In the genomic region with DNA sequence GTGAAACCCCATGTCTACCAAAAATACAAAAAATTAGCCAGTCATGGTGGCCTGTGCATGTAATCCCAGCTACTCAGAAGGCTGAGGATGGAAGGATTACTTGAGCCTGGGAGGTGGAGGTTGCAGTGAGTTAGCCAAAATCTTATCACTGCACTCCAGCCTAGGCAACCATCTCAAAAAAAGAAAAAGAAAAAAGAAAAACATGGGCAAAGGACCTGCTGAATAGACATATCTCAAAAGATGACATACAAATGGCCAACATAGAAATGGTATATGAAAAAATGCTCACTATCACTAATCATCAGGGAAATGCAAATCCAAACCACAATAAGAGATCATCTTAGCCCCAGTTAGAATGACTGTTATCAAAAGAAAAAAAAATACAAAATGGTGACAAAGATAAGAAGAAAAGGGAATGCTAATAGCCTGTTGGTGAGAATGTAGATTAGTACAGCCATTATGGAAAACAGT, we compare ENCODE assay signal across 12 cellular contexts. TPM values are rescaled to one million over a fixed set of nuclear protein-coding genes. Genes with fewer than 3 reads are reported as not detected.
DNase-seq lines count a peak whose midpoint lies in the region; ATAC-seq and TF ChIP-seq lines count a peak whose summit lies in the region.
"Had no signal": no experiment of that assay in that cellular context is flagged by ENCODE, and none has a peak within 500 bp of the region (broad histone marks: within the 10 kb centered on the region; RNA-seq: fewer than 3 reads in every experiment).

No MANE protein-coding gene starts in this region.

- H4K20me1 ChIP-seq in SK-N-SH (ENCODE audit: insufficient read depth) (peaks cover 29% of the 10 kb centered on the region), Loucy (ENCODE audit: insufficient read depth, low read length, poor library complexity, severe bottlenecking) (peaks cover 33% of the 10 kb centered on the region)

- H3F3A ChIP-seq in SK-N-SH (replicated peaks; ENCODE audit: insufficient read depth) (peaks cover 3% of the 10 kb centered on the region), Loucy (ENCODE audit: low read depth) (no peaks in the 10 kb centered on the region)

- H3K27ac Mint-ChIP-seq in activated naive CD8-positive, alpha-beta T cell, result peak overlapping the region; percentile 41
- no peak overlapping the region for H3K27ac Mint-ChIP-seq in neural crest cell (ENCODE audit: unreplicated experiment)

- TF ChIP-seq CTCF in SK-N-SH (IDR thresholded peaks at IDR 0.05), result no peak
- TF ChIP-seq CTCF in Loucy (conservative IDR thresholded peaks at IDR 0.05; ENCODE audit: low read length), result no peak
- no peak for TF ChIP-seq CTCF in neural crest cell (conservative IDR thresholded peaks at IDR 0.05)
- no peak for TF ChIP-seq CTCF in gastroesophageal sphincter (IDR thresholded peaks at IDR 0.05)

- TF ChIP-seq RAD21 in SK-N-SH (IDR thresholded peaks at IDR 0.05; ENCODE audit: low read length), result no peak

- H2AFZ ChIP-seq in SK-N-SH (ENCODE audit: low read depth) (no peak overlapping the region), Loucy (ENCODE audit: low read length) (no peak overlapping the region)

- no peaks in the 10 kb centered on the region for H3K9me3 Mint-ChIP-seq in activated naive CD8-positive, alpha-beta T cell (ENCODE audit: low read depth)
- peaks cover 2% of the 10 kb centered on the region for H3K9me3 Mint-ChIP-seq in neural crest cell

- TF ChIP-seq EP300 in SK-N-SH (IDR thresholded peaks at IDR 0.05; ENCODE audit: borderline replicate concordance in 1 of 2, low read depth in 1 of 2, low read length in 1 of 2) (no peak), gastroesophageal sphincter (IDR thresholded peaks at IDR 0.05) (no peak)

- no peaks in the 10 kb centered on the region for H3K9me3 ChIP-seq in SK-N-SH
- H3K9me3 ChIP-seq in Loucy (ENCODE audit: insufficient read depth, low read depth, low read length), result no peaks in the 10 kb centered on the region
- no peaks in the 10 kb centered on the region for H3K9me3 ChIP-seq in gastroesophageal sphincter

- no peak overlapping the region for H3K27ac ChIP-seq in SK-N-SH (ENCODE audit: low read depth in 2 of 2, low read length in 1 of 2)
- H3K27ac ChIP-seq in gastroesophageal sphincter, result no peak overlapping the region

- no peak for DNase-seq in SK-N-SH
- DNase-seq in neural crest cell (ENCODE audit: low read depth, low spot score), result no peak
- DNase-seq: activated CD4-positive, alpha-beta T cell treated with anti-CD3 and anti-CD28 coated beads for 4 hours; dermis blood vessel endothelial cell; GM23248; NCI-H524 treated with DMSO at 0.1 percent for 48 hours had no signal

- no peaks in the 10 kb centered on the region for H3K27me3 Mint-ChIP-seq in activated naive CD8-positive, alpha-beta T cell
- no peaks in the 10 kb centered on the region for H3K27me3 Mint-ChIP-seq in neural crest cell (ENCODE audit: low read depth)

- no peak for TF ChIP-seq POLR2A in gastroesophageal sphincter (IDR thresholded peaks at IDR 0.05)

- peaks cover 15 to 23% of the 10 kb centered on the region in 2 experiments for H3K36me3 ChIP-seq in SK-N-SH (replicated peaks in 1 of 2; ENCODE audit: control insufficient read depth in 1 of 2, insufficient read depth in 2 of 2, low read length in 1 of 2)
- H3K36me3 ChIP-seq in Loucy (ENCODE audit: insufficient read depth, low read length), result peaks cover 8% of the 10 kb centered on the region; the same call in 1 of the 2 replicates
- H3K36me3 ChIP-seq in gastroesophageal sphincter, result peaks cover 0 to 8% of the 10 kb centered on the region in 2 donors

- H3K4me3 ChIP-seq in SK-N-SH (ENCODE audit: low read depth in 2 of 2, low read length in 1 of 2) (no peak overlapping the region), Loucy (ENCODE audit: low read length, poor library complexity, severe bottlenecking) (peak overlapping the region; percentile 82), gastroesophageal sphincter (no peak overlapping the region)

- POLR2A ChIA-PET in SK-N-SH (lab: Yijun Ruan, JAX), result interaction anchor here (0.9 to 1.6 kb wide), 2 partner anchors 17 to 20 kb away, joined by 3 to 4 read pairs; no protein-coding TSS in a partner anchor

- CTCF ChIA-PET in SK-N-SH (lab: Yijun Ruan, JAX), result interaction anchor here (0.9 kb wide), 1 partner anchor 36 kb away, joined by 3 read pairs; no protein-coding TSS in a partner anchor

- H3K27me3 ChIP-seq in SK-N-SH (ENCODE audit: insufficient read depth) (no peaks in the 10 kb centered on the region), Loucy (ENCODE audit: insufficient read depth, low read length, poor library complexity, severe bottlenecking) (no peaks in the 10 kb centered on the region), gastroesophageal sphincter (peaks cover under 1% of the 10 kb centered on the region)

- peaks cover 18% of the 10 kb centered on the region for H3K36me3 Mint-ChIP-seq in activated naive CD8-positive, alpha-beta T cell
- H3K36me3 Mint-ChIP-seq in neural crest cell (ENCODE audit: low read depth), result peaks cover 2% of the 10 kb centered on the region

- H3K4me2 ChIP-seq in SK-N-SH (peak overlapping the region; percentile 100), Loucy (ENCODE audit: low read depth, low read length, poor library complexity, severe bottlenecking) (peak overlapping the region; percentile 66)

- H3K4me1 Mint-ChIP-seq in activated naive CD8-positive, alpha-beta T cell (ENCODE audit: low read depth), result peaks cover 23% of the 10 kb centered on the region
- peaks cover 41% of the 10 kb centered on the region for H3K4me1 Mint-ChIP-seq in neural crest cell

- no peak overlapping the region for H3K9ac ChIP-seq in SK-N-SH
- peak overlapping the region; percentile 90 for H3K9ac ChIP-seq in Loucy (ENCODE audit: low read depth, low read length, poor library complexity, severe bottlenecking)

- no peak for ATAC-seq in SK-N-SH treated with all-trans-retinoic acid at 6 μM for 48 hours
- no peak for ATAC-seq in activated CD4-positive, CD25-positive, alpha-beta regulatory T cell treated with anti-CD3 and anti-CD28 coated beads, Interleukin-2, amount 50 U/mL, for 24 hours
- ATAC-seq in gastroesophageal sphincter, result no peak
- no peak for ATAC-seq in GM18858 (IDR thresholded peaks at IDR 0.05; ENCODE audit: unreplicated experiment)

- H3K4me3 Mint-ChIP-seq in activated naive CD8-positive, alpha-beta T cell, result peak overlapping the region; percentile 56
- H3K4me3 Mint-ChIP-seq in neural crest cell, result peak overlapping the region; percentile 74

- H3K9me2 ChIP-seq in SK-N-SH (no peaks in the 10 kb centered on the region), Loucy (replicated peaks; ENCODE audit: low read depth, low read length) (no peaks in the 10 kb centered on the region)

- H3K79me2 ChIP-seq in SK-N-SH (ENCODE audit: insufficient read depth) (peaks cover 36% of the 10 kb centered on the region), Loucy (ENCODE audit: insufficient read depth, low read length) (peaks cover 45% of the 10 kb centered on the region)

- H3K4me1 ChIP-seq in SK-N-SH (ENCODE audit: control insufficient read depth in 1 of 2, insufficient read depth in 2 of 2, low read depth in 1 of 2, low read length in 1 of 2) (peaks cover 7 to 24% of the 10 kb centered on the region in 2 experiments; a peak in 3 of 4 replicates), Loucy (ENCODE audit: insufficient read depth, low read length, poor library complexity, severe bottlenecking) (peaks cover 26% of the 10 kb centered on the region), gastroesophageal sphincter (peaks cover 3 to 40% (median 25%) of the 10 kb centered on the region in 3 donors)

TF ChIP-seq in SK-N-SH, 30 proteins besides CTCF, POLR2A, EP300 and RAD21 (continues in another document):
- TF ChIP-seq FOXJ3 (CRISPR knock-in tag; IDR thresholded peaks at IDR 0.05) (no peak), RXRA (IDR thresholded peaks at IDR 0.05; ENCODE audit: borderline replicate concordance, low read depth) (no peak)

TF ChIP-seq in SK-N-SH treated with all-trans-retinoic acid at 6 μM for 48 hours, 23 proteins besides CTCF, POLR2A, EP300 and RAD21 (continues in another document):
- TF ChIP-seq OSR1 (CRISPR knock-in tag; IDR thresholded peaks at IDR 0.05) (no peak), GLIS3 (CRISPR knock-in tag; IDR thresholded peaks at IDR 0.05) (no peak), CSRNP3 (CRISPR knock-in tag; IDR thresholded peaks at IDR 0.05) (no peak), TOX (CRISPR knock-in tag; IDR thresholded peaks at IDR 0.05; ENCODE audit: borderline replicate concordance) (no peak), ISL1 (CRISPR knock-in tag; IDR thresholded peaks at IDR 0.05) (no peak), ZFP30 (CRISPR knock-in tag; IDR thresholded peaks at IDR 0.05) (no peak), BACH2 (CRISPR knock-in tag; IDR thresholded peaks at IDR 0.05; ENCODE audit: borderline replicate concordance) (no peak), ZC3H10 (CRISPR knock-in tag; IDR thresholded peaks at IDR 0.05) (no peak), TCF4 (CRISPR knock-in tag; IDR thresholded peaks at IDR 0.05; ENCODE audit: borderline replicate concordance) (no peak), RARB (CRISPR knock-in tag; IDR thresholded peaks at IDR 0.05) (no peak), ZNF565 (CRISPR knock-in tag; conservative IDR thresholded peaks at IDR 0.05; ENCODE audit: low read depth) (no peak)

RNA-seq across cellular contexts. Expression of gene TGOLN2, which starts 1.4 kb away (rescaled TPM):
- 138 and 140 TPM in 2 replicates for polyA plus RNA-seq in SK-N-SH (2012; rRNA removed)
- polyA plus RNA-seq in SK-N-SH (2012; cell fraction: cytosol; rRNA removed), result 107 and 114 TPM in 2 replicates
- polyA plus RNA-seq in SK-N-SH (2012; cell fraction: nucleus; rRNA removed), result 76.0 and 97.4 TPM in 2 replicates
- total RNA-seq in neural crest cell (52.6 and 54.8 TPM in 2 replicates), gastroesophageal sphincter (100 to 1,000 TPM; 115 to 153 (median 124) TPM)

RNA-seq across cellular contexts. Expression of gene RETSAT, which starts 25.1 kb away (rescaled TPM):
- polyA plus RNA-seq in SK-N-SH (2012; rRNA removed), result 28.0 and 37.7 TPM in 2 replicates
- 20.5 and 24.4 TPM in 2 replicates for polyA plus RNA-seq in SK-N-SH (2012; cell fraction: cytosol; rRNA removed)
- polyA plus RNA-seq in SK-N-SH (2012; cell fraction: nucleus; rRNA removed), result 33.4 and 58.1 TPM in 2 replicates
- 25.2 and 26.0 TPM in 2 replicates for total RNA-seq in neural crest cell
- total RNA-seq in gastroesophageal sphincter, result 10 to 100 TPM; 29.5 to 61.8 (median 44.9) TPM

RNA-seq across cellular contexts. Expression of gene ELMOD3, which starts 25.4 kb away (rescaled TPM):
- polyA plus RNA-seq in SK-N-SH (2012; rRNA removed), result 15.4 and 25.1 TPM in 2 replicates
- polyA plus RNA-seq in SK-N-SH (2012; cell fraction: cytosol; rRNA removed), result 7.7 and 9.2 TPM in 2 replicates
- polyA plus RNA-seq in SK-N-SH (2012; cell fraction: nucleus; rRNA removed), result 70.2 and 88.5 TPM in 2 replicates
- total RNA-seq in neural crest cell, result 25.9 and 26.5 TPM in 2 replicates
- 10 to 100 TPM; 12.4 to 25.8 (median 18.0) TPM for total RNA-seq in gastroesophageal sphincter
